Comparison of ENCODE assay signal across 8 cellular contexts in the genomic region with DNA sequence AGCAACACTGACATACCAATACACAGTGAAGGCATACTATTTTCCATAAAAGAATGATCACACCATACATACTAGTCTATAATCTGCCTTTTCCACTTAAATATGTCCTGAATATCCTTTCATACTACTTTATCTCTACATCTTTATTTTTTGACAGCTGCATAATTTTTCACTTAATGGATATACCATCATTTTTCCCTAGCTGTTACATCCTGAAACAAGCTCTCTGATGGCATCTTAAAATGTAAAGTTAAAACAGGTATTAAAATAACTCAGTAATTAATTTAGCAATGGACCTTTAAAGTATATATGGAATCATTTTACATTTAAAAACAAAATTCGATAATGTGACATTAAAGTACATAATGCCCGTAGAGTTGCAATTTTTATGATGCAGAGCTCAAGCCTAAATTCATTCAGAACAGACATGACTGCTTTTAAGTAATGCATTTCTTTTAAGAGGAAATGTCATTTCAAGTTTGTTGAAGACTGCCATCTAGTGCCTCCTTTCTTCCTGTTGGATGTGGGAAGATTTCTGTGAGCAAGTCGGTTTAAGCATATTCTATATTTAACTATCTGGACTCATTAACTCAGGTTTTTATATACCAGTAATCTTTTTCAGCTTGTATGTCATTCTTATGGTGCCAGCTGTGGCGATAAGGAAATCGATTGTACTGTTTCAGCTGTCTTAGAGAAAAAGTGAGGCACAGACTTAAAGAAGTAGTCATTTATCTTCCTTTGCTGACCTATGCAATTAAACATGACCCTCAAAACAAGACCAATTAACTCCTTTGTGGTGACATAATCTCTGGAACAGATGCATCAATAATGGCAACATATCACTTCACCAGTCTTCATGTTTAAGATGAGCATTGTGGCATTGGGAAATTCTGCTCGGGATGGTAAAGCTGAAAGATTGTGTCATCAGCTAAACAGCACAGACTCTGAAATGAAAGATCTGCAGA. TPM values are rescaled to one million over a fixed set of nuclear protein-coding genes. Genes with fewer than 3 reads are reported as not detected.
A peak's percentile ranks its signal among the peaks of the same experiment; 100 is the strongest.
DNase-seq lines count a peak whose midpoint lies in the region; ATAC-seq and TF ChIP-seq lines count a peak whose summit lies in the region.

No MANE protein-coding gene starts in this region.

- no peaks in the 10 kb centered on the region for H3K4me1 ChIP-seq in OCI-LY1 (ENCODE audit: insufficient read depth, low read length, severe bottlenecking)

- no peaks in the 10 kb centered on the region for H3K9me2 ChIP-seq in OCI-LY1 (ENCODE audit: low read depth, low read length)

- H3K36me3 Mint-ChIP-seq in neural crest cell (ENCODE audit: low read depth) = no peaks in the 10 kb centered on the region

- no peaks in the 10 kb centered on the region for H3K27me3 Mint-ChIP-seq in neural crest cell (ENCODE audit: low read depth)

- H3K9me3 Mint-ChIP-seq in neural crest cell = no peaks in the 10 kb centered on the region

- no peak overlapping the region for H3K27ac Mint-ChIP-seq in neural crest cell (ENCODE audit: unreplicated experiment)

- H3K9me3 ChIP-seq in OCI-LY1 (ENCODE audit: low read length) = no peaks in the 10 kb centered on the region

- H3K36me3 ChIP-seq in BJ (ENCODE audit: control insufficient read depth, insufficient read depth, low read length) (no peaks in the 10 kb centered on the region), OCI-LY1 (ENCODE audit: insufficient read depth, low read length) (no peaks in the 10 kb centered on the region)

- peaks cover 29% of the 10 kb centered on the region for H3K4me1 Mint-ChIP-seq in neural crest cell

- no peak overlapping the region for H3K27ac ChIP-seq in OCI-LY1 (ENCODE audit: low read depth, low read length, poor library complexity, severe bottlenecking)

- ATAC-seq in GM19023 (IDR thresholded peaks at IDR 0.05; ENCODE audit: unreplicated experiment) = peak; percentile 53
- ATAC-seq in HG03575 (IDR thresholded peaks at IDR 0.05; ENCODE audit: extremely low read depth, insufficient number of reproducible peaks, low FRiP score, unreplicated experiment) = peak; percentile 62
- ATAC-seq in HG03097 (IDR thresholded peaks at IDR 0.05; ENCODE audit: low FRiP score, unreplicated experiment) = no peak
- no peak for ATAC-seq in HG02588 (IDR thresholded peaks at IDR 0.05; ENCODE audit: unreplicated experiment)

- CTCF ChIA-PET in BJ (lab: Yijun Ruan, JAX) = interaction anchor here (0.6 to 4.5 kb wide), 17 partner anchors 8 to 1220 kb away, joined by 3 to 39 read pairs (median 4); no protein-coding TSS in a partner anchor

- DNase-seq in BJ (ENCODE audit: low read depth) (peak; percentile 33), epithelial cell of proximal tubule (ENCODE audit: low read depth) (no peak), neural crest cell (ENCODE audit: low read depth, low spot score) (no peak)

- TF ChIP-seq CTCF in BJ (IDR thresholded peaks at IDR 0.05; ENCODE audit: insufficient read depth, low read depth, low read length) (peak; percentile 68), OCI-LY1 (IDR thresholded peaks at IDR 0.05; ENCODE audit: low read length) (peak; percentile 63), epithelial cell of proximal tubule (conservative IDR thresholded peaks at IDR 0.05; ENCODE audit: low read depth, low read length) (peak; percentile 71), neural crest cell (conservative IDR thresholded peaks at IDR 0.05) (peak; percentile 69)

- no peak overlapping the region for H3K4me2 ChIP-seq in OCI-LY1 (ENCODE audit: low read length)

- no peaks in the 10 kb centered on the region for H3K79me2 ChIP-seq in OCI-LY1 (ENCODE audit: insufficient read depth, low read length)

- no peak overlapping the region for H3K9ac ChIP-seq in OCI-LY1 (ENCODE audit: low read length)

- no peaks in the 10 kb centered on the region for H3F3A ChIP-seq in OCI-LY1 (ENCODE audit: insufficient read depth, low read length)

- H3K4me3 Mint-ChIP-seq in neural crest cell = no peak overlapping the region

- H3K4me3 ChIP-seq in BJ (ENCODE audit: low read depth, low read length) = no peak overlapping the region
- H3K4me3 ChIP-seq in OCI-LY1 (ENCODE audit: low read depth, low read length, poor library complexity, severe bottlenecking) = no peak overlapping the region
- H3K4me3 ChIP-seq in epithelial cell of proximal tubule (ENCODE audit: low read depth, low read length) = no peak overlapping the region

- no peaks in the 10 kb centered on the region for H3K27me3 ChIP-seq in BJ (ENCODE audit: control insufficient read depth, insufficient read depth, low read length)
- no peaks in the 10 kb centered on the region for H3K27me3 ChIP-seq in OCI-LY1 (ENCODE audit: insufficient read depth, low read length)

- no peak overlapping the region for H2AFZ ChIP-seq in OCI-LY1 (ENCODE audit: low read length)

- POLR2A ChIA-PET in BJ (lab: Charles Lee) = interaction anchor here (0.6 kb wide), 1 partner anchor 197 kb away, joined by 3 read pairs; no protein-coding TSS in a partner anchor

- H4K20me1 ChIP-seq in OCI-LY1 (ENCODE audit: insufficient read depth, low read length) = no peaks in the 10 kb centered on the region

RNA-seq across cellular contexts. Expression of gene PRICKLE1, which starts 20.3 kb away (rescaled TPM):
- 16.3 and 19.9 TPM in 2 replicates for polyA plus RNA-seq in BJ (2011; rRNA removed)
- polyA minus RNA-seq in BJ (2011; rRNA and poly(A)+ RNA removed) = 22.2 and 25.1 TPM in 2 replicates
- total RNA-seq in epithelial cell of proximal tubule (11.6 and 22.2 TPM in 2 replicates), neural crest cell (9.3 and 9.4 TPM in 2 replicates)

Comparison
In these comparisons a context has a peak if more than half of its experiments do, and no peak if none do; other contexts are left out.
1. ATAC-seq: peak in GM19023 (single experiment) and HG03575 (single experiment); none in HG03097 (single experiment) and HG02588 (single experiment).
2. Peak in every context shown above with its lines, with median percentiles within 50 percentile points of each other: CTCF ChIP-seq.